ENCODE assay signal across 8 cellular contexts in genomic region chr15:30625436-30626193, GRCh38.
A peak's percentile ranks its signal among the peaks of the same experiment; 100 is the strongest.
DNase-seq lines count a peak whose midpoint lies in the region; ATAC-seq, FAIRE-seq and TF ChIP-seq lines count a peak whose summit lies in the region.
"Not testable (repeated sequence)": the region's sequence is repeated elsewhere in the genome, so short reads cannot be mapped to it uniquely, and the experiment has no call there.

ARHGAP11B (plus strand) TSS chr15:30626128.

- peak within 1 kb of the TSS; percentile 99 for H3K9ac ChIP-seq in OCI-LY3 (ENCODE audit: low read length)

- H3K79me2 ChIP-seq in OCI-LY3 (ENCODE audit: low read length), result peaks cover 51% of the 10 kb centered on the region

- TF ChIP-seq RAD21 in A549 (conservative IDR thresholded peaks at IDR 0.05 in 1 of 2, IDR thresholded peaks at IDR 0.05 in 1 of 2), result not testable (repeated sequence)

- not testable (repeated sequence) for H3K9me3 Mint-ChIP-seq in activated T-cell treated with anti-CD3 and anti-CD28 coated beads, Interleukin-2, amount 50 U/mL, for 72 hours

- H3K4me3 Mint-ChIP-seq in activated T-cell treated with anti-CD3 and anti-CD28 coated beads, Interleukin-2, amount 50 U/mL, for 72 hours, result peak within 1 kb of the TSS; percentile 92 to 96

- not testable (repeated sequence) for H3K27me3 ChIP-seq in OCI-LY3 (ENCODE audit: low read depth, low read length); lung (ENCODE audit: control insufficient read depth, insufficient read depth)

- ATAC-seq in A549, result peak; percentile 91 to 97
- ATAC-seq in GM18861 (IDR thresholded peaks at IDR 0.05; ENCODE audit: unreplicated experiment), result peak; percentile 91
- peak; percentile 94 for ATAC-seq in HG02885 (IDR thresholded peaks at IDR 0.05; ENCODE audit: poor library complexity, unreplicated experiment)
- ATAC-seq in activated T-cell treated with anti-CD3 and anti-CD28 coated beads, Interleukin-2, amount 50 U/mL, for 72 hours (replicated peaks in 1 of 2), result peak; percentile 98
- peak; percentile 98 for ATAC-seq in lung (ENCODE audit: insufficient read depth, low FRiP score)

- H3K4me3 ChIP-seq in A549 (peak within 1 kb of the TSS; percentile 65), OCI-LY3 (ENCODE audit: low read length) (peak within 1 kb of the TSS; percentile 93), lung (peak within 1 kb of the TSS; percentile 77)

- peak; percentile 79 to 100 for DNase-seq in A549 (ENCODE audit: low read depth in 1 of 2, low spot score in 1 of 2)
- DNase-seq in activated T-cell treated with anti-CD3 and anti-CD28 coated beads, Interleukin-2, amount 50 U/mL, for 72 hours, result peak; percentile 96 to 97
- DNase-seq in epithelial cell of prostate (ENCODE audit: low read depth, low spot score), result peak; percentile 92
- DNase-seq in lung (ENCODE audit: low spot score), result peak; percentile 92
- peak; percentile 77 to 93 (median 87) for DNase-seq in stimulated activated CD4-positive, alpha-beta T cell treated with anti-CD3 and anti-CD28 coated beads, Interleukin-1b, Interleukin-23, amount 100 ng/mL, for 24 hours (ENCODE audit: low read depth in 4 of 4, low spot score in 1 of 4)

- TF ChIP-seq CTCF in A549 (IDR thresholded peaks at IDR 0.05); OCI-LY3 (IDR thresholded peaks at IDR 0.05; ENCODE audit: low read depth, low read length); lung (IDR thresholded peaks at IDR 0.05; ENCODE audit: control extremely low read depth, extremely low read depth): not testable (repeated sequence)

- peak within 1 kb of the TSS; percentile 93 for H3K4me2 ChIP-seq in A549
- H3K4me2 ChIP-seq in OCI-LY3 (ENCODE audit: low read length), result peak within 1 kb of the TSS; percentile 70

- H2AFZ ChIP-seq in OCI-LY3 (ENCODE audit: low read depth, low read length), result not testable (repeated sequence)

- H3K27ac ChIP-seq in A549 (peak within 1 kb of the TSS; percentile 88 to 99), OCI-LY3 (ENCODE audit: low read length) (peak within 1 kb of the TSS; percentile 89), epithelial cell of prostate (peak within 1 kb of the TSS; percentile 79), lung (ENCODE audit: low read depth in 1 of 2, low read length in 1 of 2) (peak within 1 kb of the TSS; percentile 68 to 92)

- not testable (repeated sequence) for H4K20me1 ChIP-seq in OCI-LY3 (ENCODE audit: insufficient read depth, low read length)

- H3K27me3 Mint-ChIP-seq in activated T-cell treated with anti-CD3 and anti-CD28 coated beads, Interleukin-2, amount 50 U/mL, for 72 hours (ENCODE audit: low read depth), result not testable (repeated sequence)

- H3K4me1 ChIP-seq in A549, result peaks cover 18% of the 10 kb centered on the region; the same call in 2 of the 3 replicates
- H3K4me1 ChIP-seq in OCI-LY3 (ENCODE audit: low read length); lung (ENCODE audit: control insufficient read depth in 2 of 2, insufficient read depth in 2 of 2, low read length in 2 of 2): not testable (repeated sequence)

- 1% methylated on average over 35 of the region's 35 CpGs for WGBS in A549 (ENCODE audit: missing lambda C conversion rate)
- 0% methylated on average over 35 of the region's 35 CpGs for WGBS in lung, 2 donors

- POLR2A ChIA-PET in A549 (lab: Yijun Ruan, JAX), result interaction anchor here (0.5 to 0.6 kb wide), 2 partner anchors 871 to 1989 kb away, joined by 3 to 7 read pairs; no protein-coding TSS in a partner anchor

- CTCF ChIA-PET in A549 (lab: Yijun Ruan, JAX), result not testable (repeated sequence)

- peak within 1 kb of the TSS; percentile 98 for H3K27ac Mint-ChIP-seq in activated T-cell treated with anti-CD3 and anti-CD28 coated beads, Interleukin-2, amount 50 U/mL, for 72 hours

- peaks cover 13% of the 10 kb centered on the region for H3K4me1 Mint-ChIP-seq in activated T-cell treated with anti-CD3 and anti-CD28 coated beads, Interleukin-2, amount 50 U/mL, for 72 hours (ENCODE audit: low read depth)

- H3K36me3 Mint-ChIP-seq in activated T-cell treated with anti-CD3 and anti-CD28 coated beads, Interleukin-2, amount 50 U/mL, for 72 hours (ENCODE audit: insufficient read depth in 2 of 2), result peaks cover 11 to 24% of the 10 kb centered on the region in 2 donors

- peak; percentile 92 for FAIRE-seq in A549 (lab: Jason Lieb, UNC)

- not testable (repeated sequence) for TF ChIP-seq EP300 in A549 (IDR thresholded peaks at IDR 0.05)

- not testable (repeated sequence) for H3K9me3 ChIP-seq in A549; OCI-LY3 (ENCODE audit: insufficient read depth, low read length); lung (ENCODE audit: control insufficient read depth in 2 of 2, insufficient read depth in 1 of 2, low read length in 1 of 2)

- not testable (repeated sequence) for TF ChIP-seq POLR2A in A549 (IDR thresholded peaks at IDR 0.05; ENCODE audit: low read length)

- not testable (repeated sequence) for H3K36me3 ChIP-seq in OCI-LY3 (replicated peaks; ENCODE audit: low read depth, low read length); lung (ENCODE audit: control insufficient read depth in 2 of 2, insufficient read depth in 2 of 2, low read length in 2 of 2)

TF ChIP-seq in A549, 52 proteins besides CTCF, POLR2A, EP300 and RAD21:
- TF ChIP-seq JUN (IDR thresholded peaks at IDR 0.05), result peak; percentile 49 to 86; a peak in 4 of 5 replicates
- peak; percentile 66 for TF ChIP-seq KDM5A (IDR thresholded peaks at IDR 0.05)
- TF ChIP-seq CEBPB (IDR thresholded peaks at IDR 0.05), result peak in 1 of 2 experiments; percentile 41; a peak in 1 of 4 replicates
- TF ChIP-seq MAX (IDR thresholded peaks at IDR 0.05), result peak; percentile 65
- peak; percentile 58; the same call in 1 of the 2 replicates for TF ChIP-seq HDAC2 (IDR thresholded peaks at IDR 0.05)
- 0 out of 2 replicates have a peak, but pooled peaks have one; percentile 13 for TF ChIP-seq E2F6 (IDR thresholded peaks at IDR 0.05; ENCODE audit: borderline replicate concordance, low read depth)

Comparison
In these comparisons a context has a peak if more than half of its experiments do, and no peak if none do; other contexts are left out.
1. Peak in every context shown above with its lines: DNase-seq, ATAC-seq, H3K4me3 ChIP-seq and H3K27ac ChIP-seq.